In the genomic region with DNA sequence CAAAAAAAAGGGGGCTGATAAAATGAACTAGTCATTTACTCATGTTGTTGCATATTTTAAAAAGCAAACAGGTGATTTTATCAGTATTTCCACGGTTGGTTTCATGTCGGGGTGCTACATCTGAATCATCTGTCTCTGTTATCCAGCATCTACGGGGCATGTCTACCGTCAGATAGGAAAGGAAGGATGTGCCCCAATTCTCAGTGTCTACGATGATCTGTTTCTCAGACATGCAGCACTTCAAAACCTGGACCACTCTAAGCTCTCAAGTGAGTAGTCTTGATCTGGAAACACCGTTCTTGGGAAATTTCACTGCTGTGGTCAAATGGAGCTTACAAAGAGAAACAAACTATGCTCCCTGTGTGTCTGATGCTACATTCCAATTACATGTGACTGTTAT, we compare ENCODE assay signal across 17 cellular contexts.
DNase-seq lines count a peak whose midpoint lies in the region; ATAC-seq, FAIRE-seq and TF ChIP-seq lines count a peak whose summit lies in the region.
"Had no signal": no experiment of that assay in that cellular context is flagged by ENCODE, and none has a peak within 500 bp of the region (broad histone marks: within the 10 kb centered on the region; RNA-seq: fewer than 3 reads in every experiment).

No MANE protein-coding gene starts in this region.

- H3K4me1 ChIP-seq in GM23248 (ENCODE audit: insufficient read depth) = peaks cover 37% of the 10 kb centered on the region
- peaks cover 24 to 39% (median 25%) of the 10 kb centered on the region in 3 donors for H3K4me1 ChIP-seq in pancreas

- no peak overlapping the region for H3K4me2 ChIP-seq in GM23248 (ENCODE audit: unreplicated experiment)

- H3K27ac ChIP-seq in GM23248 (no peak overlapping the region), pancreas (no peak overlapping the region)
- H3K27ac ChIP-seq: esophagus squamous epithelium had no signal

- intact Hi-C loops in pancreas (cut with DNase I) = no loop called here

- H3F3A ChIP-seq in GM23248 (ENCODE audit: insufficient read depth) = peaks cover 32% of the 10 kb centered on the region

- H3K4me3 ChIP-seq in GM23248 = no peak overlapping the region
- no peak overlapping the region for H3K4me3 ChIP-seq in pancreas
- H3K4me3 ChIP-seq: esophagus squamous epithelium, K562 had no signal

- in situ Hi-C loops in GM23248 (cut with MboI) = no loop called here

- H3K79me2 ChIP-seq in GM23248 (ENCODE audit: insufficient read depth) = no peaks in the 10 kb centered on the region

- TF ChIP-seq CTCF in pancreas (IDR thresholded peaks at IDR 0.05) = no peak

- no peak for FAIRE-seq in pancreas (lab: Jason Lieb, UNC)
- FAIRE-seq: K562 had no signal

- H3K27me3 ChIP-seq in GM23248 (replicated peaks; ENCODE audit: insufficient read depth) (no peaks in the 10 kb centered on the region), pancreas (no peaks in the 10 kb centered on the region)
- H3K27me3 ChIP-seq: esophagus squamous epithelium had no signal

- H3K9ac ChIP-seq in GM23248 = no peak overlapping the region

- H2AFZ ChIP-seq in GM23248 = no peak overlapping the region

- 72 to 75% methylated on average over 6 of the region's 6 CpGs for WGBS in GM23248 (ENCODE audit: low coverage in 1 of 2, low lambda C conversion rate in 2 of 2, missing lambda C conversion rate in 2 of 2), 2 experiments
- WGBS in pancreas, 2 donors = 38 to 40% methylated on average over 6 of the region's 6 CpGs

- H3K9me2 ChIP-seq in GM23248 (ENCODE audit: insufficient read depth) = no peaks in the 10 kb centered on the region

- H3K36me3 ChIP-seq in GM23248 (ENCODE audit: low read depth) = no peaks in the 10 kb centered on the region
- no peaks in the 10 kb centered on the region for H3K36me3 ChIP-seq in pancreas

- H3K9me3 ChIP-seq in GM23248 (ENCODE audit: low read depth) (no peaks in the 10 kb centered on the region), pancreas (no peaks in the 10 kb centered on the region)
- H3K9me3 ChIP-seq: esophagus squamous epithelium had no signal

- peak; percentile 22 for DNase-seq in activated CD4-positive, alpha-beta T cell treated with anti-CD3 and anti-CD28 coated beads for 48 hours
- no peak for DNase-seq in activated CD4-positive, alpha-beta T cell treated with anti-CD3 and anti-CD28 coated beads, Interleukin-2, amount 50 U/mL, for 48 hours
- DNase-seq in GM23248 (peak; percentile 30), amniotic epithelial cell (ENCODE audit: low read depth) (peak; percentile 97), pancreas (no peak), cerebellar nuclear complex (lab: John Stamatoyannopoulos, UW) (no peak), NCI-H1694 treated with DMSO at 0.1 percent for 48 hours (lab: John Stamatoyannopoulos, UW) (no peak), GM19240 (ENCODE audit: insufficient read length, low spot score) (no peak)
- DNase-seq: activated naive CD8-positive, alpha-beta T cell treated with anti-CD3 and anti-CD28 coated beads, Interleukin-2, amount 10 ng/mL, durations not matched to agents 7 days and 5 days; cortex of kidney; esophagus squamous epithelium; H9; naive thymus-derived CD4-positive, alpha-beta T cell; NCI-H1417 treated with DMSO at 0.1 percent for 48 hours; NCI-H524 treated with DMSO at 0.1 percent for 48 hours; stimulated activated naive CD4-positive, alpha-beta T cell treated with Interleukin-2 at 50 U/mL for 16 hours had no signal

- ATAC-seq in pancreas = peak in 3 of 4 donors; percentile 4 to 16 (median 13)
- ATAC-seq: K562; naive thymus-derived CD4-positive, alpha-beta T cell had no signal

- no peaks in the 10 kb centered on the region for H4K20me1 ChIP-seq in GM23248 (ENCODE audit: insufficient read depth)

Comparison
In these comparisons a context has a peak if more than half of its experiments do, and no peak if none do; other contexts are left out.
1. DNase-seq: peak in activated CD4-positive, alpha-beta T cell treated with anti-CD3 and anti-CD28 coated beads for 48 hours (single experiment), GM23248 (single experiment) and amniotic epithelial cell (single experiment); none in activated CD4-positive, alpha-beta T cell treated with anti-CD3 and anti-CD28 coated beads, Interleukin-2, amount 50 U/mL, for 48 hours (0 of 2), pancreas (0 of 6), cerebellar nuclear complex (0 of 2), NCI-H1694 treated with DMSO at 0.1 percent for 48 hours (single experiment) and GM19240 (single experiment).